Comparison of ENCODE assay signal across 8 cellular contexts in genomic region chr12:96195845-96196451, GRCh38. TPM values are rescaled to one million over a fixed set of nuclear protein-coding genes. Genes with fewer than 3 reads are reported as not detected.
DNase-seq lines count a peak whose midpoint lies in the region; ATAC-seq and TF ChIP-seq lines count a peak whose summit lies in the region.

No MANE protein-coding gene starts in this region.

- no peak for ATAC-seq in CD4-positive, CD25-positive, alpha-beta regulatory T cell (ENCODE audit: low read depth in 2 of 2)
- peak; percentile 17 for ATAC-seq in activated CD8-positive, alpha-beta T cell treated with anti-CD3 and anti-CD28 coated beads, Interleukin-2, amount 10 ng/mL, durations not matched to agents 7 days and 5 days

- peak overlapping the region; percentile 87 for H3K27ac ChIP-seq in CD4-positive, CD25-positive, alpha-beta regulatory T cell (ENCODE audit: insufficient read depth, low read length, poor library complexity, severe bottlenecking)

- H3K27me3 ChIP-seq in CD4-positive, CD25-positive, alpha-beta regulatory T cell (ENCODE audit: control insufficient read depth, insufficient read depth, low read length) = no peaks in the 10 kb centered on the region

- POLR2A ChIA-PET in activated CD8-positive, alpha-beta T cell treated with anti-CD3 and anti-CD28 coated beads, Interleukin-2, amount 10 ng/mL, durations not matched to agents 7 days and 5 days (lab: Charles Lee) = interaction anchor here (0.6 to 2.0 kb wide), 7 partner anchors 13 to 341 kb away, joined by 3 to 15 read pairs (median 4); no protein-coding TSS in a partner anchor
- POLR2A ChIA-PET in HEK293T (lab: Yijun Ruan, JAX) = interaction anchor here (0.7 to 1.4 kb wide), 2 partner anchors 13 to 202 kb away, joined by 3 read pairs; no protein-coding TSS in a partner anchor

- peak overlapping the region; percentile 92 for H3K4me3 ChIP-seq in CD4-positive, CD25-positive, alpha-beta regulatory T cell (ENCODE audit: low read depth, low read length)

- H3K27me3 Mint-ChIP-seq in CD4-positive, CD25-positive, alpha-beta regulatory T cell = peaks cover 9% of the 10 kb centered on the region
- H3K27me3 Mint-ChIP-seq in IgD-negative memory B cell = no peaks in the 10 kb centered on the region
- no peaks in the 10 kb centered on the region for H3K27me3 Mint-ChIP-seq in activated CD8-positive, alpha-beta T cell treated with anti-CD3 and anti-CD28 coated beads, Interleukin-2, amount 10 ng/mL, durations not matched to agents 7 days and 5 days (ENCODE audit: low read depth)
- H3K27me3 Mint-ChIP-seq in nephron progenitor cell (ENCODE audit: low read depth, poor library complexity) = no peaks in the 10 kb centered on the region

- TF ChIP-seq CTCF in nephron progenitor cell (IDR thresholded peaks at IDR 0.05) = no peak

- peaks cover 28 to 66% (median 40%) of the 10 kb centered on the region in 4 donors for H3K4me1 Mint-ChIP-seq in CD4-positive, CD25-positive, alpha-beta regulatory T cell
- H3K4me1 Mint-ChIP-seq in IgD-negative memory B cell (peaks cover 38 to 53% (median 39%) of the 10 kb centered on the region in 3 donors), nephron progenitor cell (peaks cover 34% of the 10 kb centered on the region)
- H3K4me1 Mint-ChIP-seq in activated CD8-positive, alpha-beta T cell treated with anti-CD3 and anti-CD28 coated beads, Interleukin-2, amount 10 ng/mL, durations not matched to agents 7 days and 5 days (ENCODE audit: low read depth) = peaks cover 48% of the 10 kb centered on the region

- CTCF ChIA-PET in activated CD8-positive, alpha-beta T cell treated with anti-CD3 and anti-CD28 coated beads, Interleukin-2, amount 10 ng/mL, durations not matched to agents 7 days and 5 days (lab: Charles Lee) = interaction anchor here (0.6 to 5.2 kb wide), 6 partner anchors 12 to 205 kb away, joined by 3 to 50 read pairs (median 3); partner anchors contain the start of gene CDK17
- CTCF ChIA-PET in HEK293T (lab: Yijun Ruan, JAX) = interaction anchor here (1.2 kb wide), 1 partner anchor 19 kb away, joined by 10 read pairs; no protein-coding TSS in a partner anchor

- H3K9me3 Mint-ChIP-seq in CD4-positive, CD25-positive, alpha-beta regulatory T cell = no peaks in the 10 kb centered on the region
- H3K9me3 Mint-ChIP-seq in IgD-negative memory B cell = no peaks in the 10 kb centered on the region
- H3K9me3 Mint-ChIP-seq in activated CD8-positive, alpha-beta T cell treated with anti-CD3 and anti-CD28 coated beads, Interleukin-2, amount 10 ng/mL, durations not matched to agents 7 days and 5 days (ENCODE audit: insufficient read depth) = no peaks in the 10 kb centered on the region
- H3K9me3 Mint-ChIP-seq in nephron progenitor cell = no peaks in the 10 kb centered on the region

- no peaks in the 10 kb centered on the region for H3K36me3 Mint-ChIP-seq in CD4-positive, CD25-positive, alpha-beta regulatory T cell
- peaks cover 3% of the 10 kb centered on the region for H3K36me3 Mint-ChIP-seq in IgD-negative memory B cell
- peaks cover 9% of the 10 kb centered on the region for H3K36me3 Mint-ChIP-seq in activated CD8-positive, alpha-beta T cell treated with anti-CD3 and anti-CD28 coated beads, Interleukin-2, amount 10 ng/mL, durations not matched to agents 7 days and 5 days (ENCODE audit: low read depth)
- no peaks in the 10 kb centered on the region for H3K36me3 Mint-ChIP-seq in nephron progenitor cell (ENCODE audit: low read depth)

- H3K4me1 ChIP-seq in CD4-positive, CD25-positive, alpha-beta regulatory T cell (ENCODE audit: control insufficient read depth, insufficient read depth, low read length, poor library complexity, severe bottlenecking) = peaks cover 60% of the 10 kb centered on the region

- H3K36me3 ChIP-seq in CD4-positive, CD25-positive, alpha-beta regulatory T cell (ENCODE audit: control insufficient read depth, insufficient read depth, low read length) = no peaks in the 10 kb centered on the region

- H3K4me3 Mint-ChIP-seq in CD4-positive, CD25-positive, alpha-beta regulatory T cell = peak overlapping the region; percentile 97 to 100 (median 98)
- H3K4me3 Mint-ChIP-seq in IgD-negative memory B cell = peak overlapping the region; percentile 96 to 99 (median 98)
- H3K4me3 Mint-ChIP-seq in activated CD8-positive, alpha-beta T cell treated with anti-CD3 and anti-CD28 coated beads, Interleukin-2, amount 10 ng/mL, durations not matched to agents 7 days and 5 days = peak overlapping the region; percentile 93
- peak overlapping the region; percentile 96 for H3K4me3 Mint-ChIP-seq in nephron progenitor cell

- no peaks in the 10 kb centered on the region for H3K9me3 ChIP-seq in CD4-positive, CD25-positive, alpha-beta regulatory T cell (ENCODE audit: control insufficient read depth in 2 of 2, low read length in 2 of 2)

- TF ChIP-seq POLR2A in erythroblast (IDR thresholded peaks at IDR 0.05; ENCODE audit: low read length) = no peak

- peak; percentile 26 to 57 (median 34) for DNase-seq in CD4-positive, CD25-positive, alpha-beta regulatory T cell
- DNase-seq in activated CD8-positive, alpha-beta T cell treated with anti-CD3 and anti-CD28 coated beads, Interleukin-2, amount 10 ng/mL, durations not matched to agents 7 days and 5 days = peak; percentile 49
- peak; percentile 16 to 40 for DNase-seq in erythroblast (lab: John Stamatoyannopoulos, UW)
- DNase-seq in nephron progenitor cell = peak; percentile 32
- no peak for DNase-seq in HEK293T (ENCODE audit: extremely low spot score)
- no peak for DNase-seq in COR-L47 (lab: John Stamatoyannopoulos, UW)
- no peak for DNase-seq in NCI-H2107 treated with DMSO at 0.1 percent for 48 hours (lab: John Stamatoyannopoulos, UW; ENCODE audit: unreplicated experiment)

- H3K27ac Mint-ChIP-seq in CD4-positive, CD25-positive, alpha-beta regulatory T cell = peak overlapping the region; percentile 91 to 99 (median 97)
- H3K27ac Mint-ChIP-seq in IgD-negative memory B cell (peak overlapping the region; percentile 98 to 99 (median 99)), nephron progenitor cell (peak overlapping the region; percentile 94)
- H3K27ac Mint-ChIP-seq in activated CD8-positive, alpha-beta T cell treated with anti-CD3 and anti-CD28 coated beads, Interleukin-2, amount 10 ng/mL, durations not matched to agents 7 days and 5 days = peak overlapping the region; percentile 93

TF ChIP-seq in HEK293T, 16 proteins besides CTCF, POLR2A, EP300 and RAD21:
- TF ChIP-seq ARNT (IDR thresholded peaks at IDR 0.05) = no peak
- no peak for TF ChIP-seq LEF1 (IDR thresholded peaks at IDR 0.05; ENCODE audit: borderline replicate concordance)
- no peak for TF ChIP-seq TARDBP (IDR thresholded peaks at IDR 0.05)
- no peak for TF ChIP-seq HDGF (IDR thresholded peaks at IDR 0.05; ENCODE audit: borderline replicate concordance)
- no peak for TF ChIP-seq SUZ12 (IDR thresholded peaks at IDR 0.05)
- no peak for TF ChIP-seq FOXM1 (IDR thresholded peaks at IDR 0.05; ENCODE audit: borderline replicate concordance)
- TF ChIP-seq ZNF384 (IDR thresholded peaks at IDR 0.05) = no peak
- no peak for TF ChIP-seq ELF4 (IDR thresholded peaks at IDR 0.05)
- TF ChIP-seq FOXK2 (IDR thresholded peaks at IDR 0.05) = no peak
- TF ChIP-seq FOXA1 (IDR thresholded peaks at IDR 0.05) = no peak
- no peak for TF ChIP-seq NFRKB (IDR thresholded peaks at IDR 0.05)
- no peak for TF ChIP-seq SP1 (IDR thresholded peaks at IDR 0.05)

RNA-seq across cellular contexts. Expression of gene ELK3, which starts 1.8 kb away (rescaled TPM):
- 84.7 TPM for total RNA-seq in CD4-positive, CD25-positive, alpha-beta regulatory T cell
- polyA plus RNA-seq in CD4-positive, CD25-positive, alpha-beta regulatory T cell = 10 to 100 TPM; 33.4 to 47.9 (median 38.3) TPM
- 17.9 TPM for polyA plus RNA-seq in IgD-negative memory B cell
- total RNA-seq in activated CD8-positive, alpha-beta T cell treated with anti-CD3 and anti-CD28 coated beads, Interleukin-2, amount 10 ng/mL, durations not matched to agents 7 days and 5 days = 10 to 100 TPM; 17.6 to 18.1 TPM

Comparison
In these comparisons a context has a peak if more than half of its experiments do, and no peak if none do; other contexts are left out.
1. DNase-seq: peak in CD4-positive, CD25-positive, alpha-beta regulatory T cell (3 of 3), activated CD8-positive, alpha-beta T cell treated with anti-CD3 and anti-CD28 coated beads, Interleukin-2, amount 10 ng/mL, durations not matched to agents 7 days and 5 days (single experiment), erythroblast (2 of 2) and nephron progenitor cell (single experiment); none in HEK293T (single experiment), COR-L47 (single experiment) and NCI-H2107 treated with DMSO at 0.1 percent for 48 hours (single experiment).
2. Peak in every context shown above with its lines, with median percentiles within 50 percentile points of each other: H3K27ac Mint-ChIP-seq and H3K4me3 Mint-ChIP-seq.